In the genomic region with DNA sequence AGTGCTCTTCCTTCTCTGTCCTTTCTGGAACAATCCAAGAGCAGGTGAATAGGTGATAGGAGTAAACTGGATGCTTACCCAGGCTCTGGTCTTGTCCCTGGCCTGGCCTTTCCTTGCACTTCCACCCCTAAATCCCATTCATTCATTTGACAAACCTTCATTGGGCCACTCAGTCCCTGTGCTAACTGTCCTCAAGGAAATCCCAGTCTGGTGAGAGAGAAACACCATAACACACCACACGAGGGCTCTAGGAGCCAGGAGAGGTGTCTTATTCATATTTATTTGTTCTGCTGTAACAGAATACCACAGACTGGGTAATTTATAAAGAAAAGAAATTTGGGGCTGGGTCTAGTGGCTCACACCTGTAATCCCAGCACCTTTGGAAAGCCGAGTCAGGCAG, we compare ENCODE assay signal across 9 cellular contexts. TPM values are rescaled to one million over a fixed set of nuclear protein-coding genes. Genes with fewer than 3 reads are reported as not detected.
A peak's percentile ranks its signal among the peaks of the same experiment; 100 is the strongest.
DNase-seq lines count a peak whose midpoint lies in the region; ATAC-seq and TF ChIP-seq lines count a peak whose summit lies in the region.
"Had no signal": no experiment of that assay in that cellular context is flagged by ENCODE, and none has a peak within 500 bp of the region (broad histone marks: within the 10 kb centered on the region; RNA-seq: fewer than 3 reads in every experiment).

No MANE protein-coding gene starts in this region.

- H3K27ac ChIP-seq in KMS-11, result no peak overlapping the region

- peaks cover 6% of the 10 kb centered on the region for H3K4me1 ChIP-seq in KMS-11 (ENCODE audit: low read depth, poor library complexity, severe bottlenecking)

- H3K79me2 ChIP-seq in KMS-11 (ENCODE audit: insufficient read depth, low read depth), result no peaks in the 10 kb centered on the region

- H3K9ac ChIP-seq in KMS-11, result no peak overlapping the region

- peak; percentile 66 for DNase-seq in G401 (ENCODE audit: low spot score)
- DNase-seq in lung microvascular endothelial cell (ENCODE audit: low read depth in 2 of 2), result peak; percentile 50 to 57
- no peak for DNase-seq in stimulated activated naive CD4-positive, alpha-beta T cell (lab: John Stamatoyannopoulos, UW)
- DNase-seq in T-helper 1 cell, result no peak
- DNase-seq: NK-92 treated with Interleukin-12 subunit alpha and Interleukin-12 subunit beta, amount 100 ng/mL, for 24 hours had no signal

- in situ Hi-C loops in G401 (cut with HindIII; ENCODE audit: low sequenced_read_pairs), result no loop called here

- ATAC-seq in HG03354 (IDR thresholded peaks at IDR 0.05; ENCODE audit: poor library complexity, severe bottlenecking, unreplicated experiment) (no peak), HG03196 (IDR thresholded peaks at IDR 0.05; ENCODE audit: unreplicated experiment) (no peak)

- H3K4me2 ChIP-seq in KMS-11, result no peak overlapping the region

- no peaks in the 10 kb centered on the region for H4K20me1 ChIP-seq in KMS-11 (ENCODE audit: insufficient read depth)

- H3K4me3 ChIP-seq in KMS-11 (IDR thresholded peaks at IDR 0.05; ENCODE audit: insufficient read depth, low read depth, low read length), result no peak overlapping the region
- H3K4me3 ChIP-seq in WI38 (ENCODE audit: low read depth, low read length), result no peak overlapping the region

- no peaks in the 10 kb centered on the region for H3K36me3 ChIP-seq in KMS-11 (ENCODE audit: insufficient read depth)

- no peaks in the 10 kb centered on the region for H3K27me3 ChIP-seq in KMS-11 (ENCODE audit: insufficient read depth, low read depth)

- H2AFZ ChIP-seq in KMS-11 (ENCODE audit: low read depth), result no peak overlapping the region

- TF ChIP-seq CTCF in KMS-11 (conservative IDR thresholded peaks at IDR 0.05; ENCODE audit: low read depth, low read length) (peak; percentile 26; the same call in 1 of the 2 replicates), WI38 (IDR thresholded peaks at IDR 0.05; ENCODE audit: low read depth, low read length) (peak; percentile 21; the same call in 1 of the 2 replicates)

RNA-seq across cellular contexts. Expression of gene EFCC1, which starts 22.8 kb away (rescaled TPM):
- not detected in 2 replicates for total RNA-seq in G401 (2014; rRNA removed; shearing (Covaris generic))
- 2.6 and 11.5 TPM in 2 replicates for total RNA-seq in lung microvascular endothelial cell

RNA-seq across cellular contexts. Expression of gene CFAP92, which starts 30.0 kb away (rescaled TPM):
- not detected in 2 replicates for total RNA-seq in G401 (2014; rRNA removed; shearing (Covaris generic))
- 0.60 and 0.65 TPM in 2 replicates for total RNA-seq in lung microvascular endothelial cell

RNA-seq across cellular contexts. Expression of gene GP9, which starts 36.7 kb away (rescaled TPM):
- not detected in 2 replicates for total RNA-seq in G401 (2014; rRNA removed; shearing (Covaris generic))
- not detected in 2 replicates for total RNA-seq in lung microvascular endothelial cell

Comparison
In these comparisons a context has a peak if more than half of its experiments do, and no peak if none do; other contexts are left out.
1. DNase-seq: peak in G401 (single experiment) and lung microvascular endothelial cell (2 of 2); none in stimulated activated naive CD4-positive, alpha-beta T cell (0 of 6) and T-helper 1 cell (0 of 5).